1 cellular context compared by ENCODE assay signal in the genomic region with DNA sequence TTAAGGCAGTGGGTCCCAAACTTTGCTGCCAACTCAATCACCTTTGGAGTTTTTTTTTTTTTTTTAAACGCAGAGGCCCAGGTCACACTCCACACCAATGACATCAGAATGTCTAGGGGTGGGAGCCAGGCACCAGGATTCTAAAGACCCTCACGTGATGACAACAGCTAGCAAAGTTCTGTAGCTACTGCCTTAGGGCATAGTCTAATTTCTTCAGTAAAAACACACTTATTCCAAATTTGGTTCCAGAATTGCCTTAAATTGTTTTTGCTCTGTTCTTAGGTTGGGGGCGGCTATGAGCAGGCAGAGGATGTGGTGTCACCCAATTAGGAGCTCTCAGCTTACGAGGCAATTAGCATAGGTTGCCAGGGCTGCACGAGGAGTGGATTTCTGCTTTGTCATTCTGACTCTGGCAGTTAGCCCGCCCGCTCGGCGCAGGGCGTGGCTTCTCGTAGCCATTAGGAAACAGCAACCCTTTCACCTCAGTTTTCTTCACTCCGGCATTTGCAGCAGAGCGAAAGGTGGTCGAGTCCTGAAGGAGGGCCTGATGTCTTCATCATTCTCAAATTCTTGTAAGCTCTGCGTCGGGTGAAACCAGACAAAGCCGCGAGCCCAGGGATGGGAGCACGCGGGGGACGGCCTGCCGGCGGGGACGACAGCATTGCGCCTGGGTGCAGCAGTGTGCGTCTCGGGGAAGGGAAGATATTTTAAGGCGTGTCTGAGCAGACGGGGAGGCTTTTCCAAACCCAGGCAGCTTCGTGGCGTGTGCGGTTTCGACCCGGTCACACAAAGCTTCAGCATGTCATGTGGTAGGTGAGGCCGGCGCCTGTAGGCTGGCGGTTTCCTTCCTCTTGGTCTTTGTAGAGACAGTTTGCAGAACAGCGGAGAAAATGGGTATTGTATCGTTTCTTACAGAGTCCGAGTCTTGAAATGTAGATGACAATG.
TF ChIP-seq lines count a peak whose summit lies in the region.

No MANE protein-coding gene starts in this region.

TF ChIP-seq in HepG2, 621 proteins besides CTCF, POLR2A, EP300 and RAD21 (continued from another document and continues in another):
- TF ChIP-seq MTF1 (CRISPR knock-in tag; IDR thresholded peaks at IDR 0.05) (no peak), ZNF879 (CRISPR knock-in tag; IDR thresholded peaks at IDR 0.05) (0 out of 2 replicates have a peak, but pooled peaks have one; percentile 19), ZNF326 (CRISPR knock-in tag; IDR thresholded peaks at IDR 0.05; ENCODE audit: borderline replicate concordance) (no peak), MIER3 (CRISPR knock-in tag; IDR thresholded peaks at IDR 0.05; ENCODE audit: borderline replicate concordance) (peak; percentile 70; the same call in 1 of the 2 replicates), ZNF30 (CRISPR knock-in tag; IDR thresholded peaks at IDR 0.05) (no peak), CAMTA2 (CRISPR knock-in tag; IDR thresholded peaks at IDR 0.05; ENCODE audit: borderline replicate concordance) (no peak), HOXA3 (CRISPR knock-in tag; IDR thresholded peaks at IDR 0.05) (peak; percentile 54), KLF6 (CRISPR knock-in tag; IDR thresholded peaks at IDR 0.05) (peak; percentile 77; the same call in 1 of the 2 replicates), ZNF33B (CRISPR knock-in tag; IDR thresholded peaks at IDR 0.05) (peak; percentile 86), ELF1 (CRISPR knock-in tag; IDR thresholded peaks at IDR 0.05) (peak; percentile 43; the same call in 1 of the 2 replicates), RXRB (CRISPR knock-in tag; IDR thresholded peaks at IDR 0.05; ENCODE audit: borderline replicate concordance) (peak; percentile 47; the same call in 1 of the 2 replicates), SRY (CRISPR knock-in tag; IDR thresholded peaks at IDR 0.05) (peak; percentile 85; the same call in 1 of the 2 replicates), ZBTB21 (CRISPR knock-in tag; IDR thresholded peaks at IDR 0.05) (peak; percentile 77; the same call in 1 of the 2 replicates), NFYC (CRISPR knock-in tag; IDR thresholded peaks at IDR 0.05) (peak; percentile 74), ARNT (IDR thresholded peaks at IDR 0.05) (no peak), PHF8 (CRISPR knock-in tag; IDR thresholded peaks at IDR 0.05) (peak; percentile 91), ZBTB20 (CRISPR knock-in tag; IDR thresholded peaks at IDR 0.05; ENCODE audit: borderline replicate concordance, low read depth) (peak; percentile 49; the same call in 1 of the 2 replicates), ZKSCAN1 (IDR thresholded peaks at IDR 0.05; ENCODE audit: low read length) (no peak), KDM3A (CRISPR knock-in tag; IDR thresholded peaks at IDR 0.05; ENCODE audit: low read depth) (peak; percentile 60; the same call in 1 of the 2 replicates), ZNF605 (CRISPR knock-in tag; IDR thresholded peaks at IDR 0.05) (no peak), CBFB (CRISPR knock-in tag; IDR thresholded peaks at IDR 0.05) (no peak), ZNF790 (CRISPR knock-in tag; IDR thresholded peaks at IDR 0.05; ENCODE audit: borderline replicate concordance) (peak; percentile 42; the same call in 1 of the 2 replicates), ZNF235 (CRISPR knock-in tag; IDR thresholded peaks at IDR 0.05; ENCODE audit: borderline replicate concordance) (0 out of 2 replicates have a peak, but pooled peaks have one; percentile 44), ZNF678 (CRISPR knock-in tag; IDR thresholded peaks at IDR 0.05) (peak; percentile 46; the same call in 1 of the 2 replicates), KMT2B (CRISPR knock-in tag; IDR thresholded peaks at IDR 0.05) (peak; percentile 47; the same call in 1 of the 2 replicates), FOXA1 (IDR thresholded peaks at IDR 0.05) (no peak), FOXA1 (CRISPR knock-in tag; IDR thresholded peaks at IDR 0.05) (no peak), GATAD2A (CRISPR knock-in tag; IDR thresholded peaks at IDR 0.05) (no peak; the same call in 1 of the 2 replicates), ZNF816 (CRISPR knock-in tag; IDR thresholded peaks at IDR 0.05; ENCODE audit: borderline replicate concordance) (peak; percentile 64; the same call in 1 of the 2 replicates), SMARCC2 (IDR thresholded peaks at IDR 0.05) (no peak), ZNF446 (CRISPR knock-in tag; IDR thresholded peaks at IDR 0.05) (0 out of 2 replicates have a peak, but pooled peaks have one; percentile 61), HNRNPK (IDR thresholded peaks at IDR 0.05; ENCODE audit: low read depth, low read length, poor library complexity, severe bottlenecking) (no peak), SMYD3 (CRISPR knock-in tag; IDR thresholded peaks at IDR 0.05) (no peak), MTF2 (CRISPR knock-in tag; IDR thresholded peaks at IDR 0.05; ENCODE audit: borderline replicate concordance) (no peak), ZNF225 (CRISPR knock-in tag; IDR thresholded peaks at IDR 0.05) (peak; percentile 63; the same call in 1 of the 2 replicates), POLR2AphosphoS2 (IDR thresholded peaks at IDR 0.05; ENCODE audit: low read depth, low read length) (peak; percentile 82; the same call in 1 of the 2 replicates), SIX4 (CRISPR knock-in tag; IDR thresholded peaks at IDR 0.05) (0 out of 2 replicates have a peak, but pooled peaks have one; percentile 5), YY1 (IDR thresholded peaks at IDR 0.05; ENCODE audit: insufficient read depth, insufficient replicate concordance, low read depth, low read length) (peak; percentile 61), GATA4 (IDR thresholded peaks at IDR 0.05; ENCODE audit: borderline replicate concordance, low read depth) (no peak; the same call in 1 of the 2 replicates), RFX1 (IDR thresholded peaks at IDR 0.05) (peak; percentile 61), FOXA3 (CRISPR knock-in tag; IDR thresholded peaks at IDR 0.05) (0 out of 2 replicates have a peak, but pooled peaks have one; percentile 3), TAF1 (CRISPR knock-in tag; IDR thresholded peaks at IDR 0.05) (peak; percentile 90), ZNF205 (CRISPR knock-in tag; IDR thresholded peaks at IDR 0.05) (no peak)
- TF ChIP-seq, protein P1, sequence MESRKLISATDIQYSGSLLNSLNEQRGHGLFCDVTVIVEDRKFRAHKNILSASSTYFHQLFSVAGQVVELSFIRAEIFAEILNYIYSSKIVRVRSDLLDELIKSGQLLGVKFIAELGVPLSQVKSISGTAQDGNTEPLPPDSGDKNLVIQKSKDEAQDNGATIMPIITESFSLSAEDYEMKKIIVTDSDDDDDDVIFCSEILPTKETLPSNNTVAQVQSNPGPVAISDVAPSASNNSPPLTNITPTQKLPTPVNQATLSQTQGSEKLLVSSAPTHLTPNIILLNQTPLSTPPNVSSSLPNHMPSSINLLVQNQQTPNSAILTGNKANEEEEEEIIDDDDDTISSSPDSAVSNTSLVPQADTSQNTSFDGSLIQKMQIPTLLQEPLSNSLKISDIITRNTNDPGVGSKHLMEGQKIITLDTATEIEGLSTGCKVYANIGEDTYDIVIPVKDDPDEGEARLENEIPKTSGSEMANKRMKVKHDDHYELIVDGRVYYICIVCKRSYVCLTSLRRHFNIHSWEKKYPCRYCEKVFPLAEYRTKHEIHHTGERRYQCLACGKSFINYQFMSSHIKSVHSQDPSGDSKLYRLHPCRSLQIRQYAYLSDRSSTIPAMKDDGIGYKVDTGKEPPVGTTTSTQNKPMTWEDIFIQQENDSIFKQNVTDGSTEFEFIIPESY (CRISPR knock-in tag; IDR thresholded peaks at IDR 0.05) = no peak
- TF ChIP-seq, protein P2, sequence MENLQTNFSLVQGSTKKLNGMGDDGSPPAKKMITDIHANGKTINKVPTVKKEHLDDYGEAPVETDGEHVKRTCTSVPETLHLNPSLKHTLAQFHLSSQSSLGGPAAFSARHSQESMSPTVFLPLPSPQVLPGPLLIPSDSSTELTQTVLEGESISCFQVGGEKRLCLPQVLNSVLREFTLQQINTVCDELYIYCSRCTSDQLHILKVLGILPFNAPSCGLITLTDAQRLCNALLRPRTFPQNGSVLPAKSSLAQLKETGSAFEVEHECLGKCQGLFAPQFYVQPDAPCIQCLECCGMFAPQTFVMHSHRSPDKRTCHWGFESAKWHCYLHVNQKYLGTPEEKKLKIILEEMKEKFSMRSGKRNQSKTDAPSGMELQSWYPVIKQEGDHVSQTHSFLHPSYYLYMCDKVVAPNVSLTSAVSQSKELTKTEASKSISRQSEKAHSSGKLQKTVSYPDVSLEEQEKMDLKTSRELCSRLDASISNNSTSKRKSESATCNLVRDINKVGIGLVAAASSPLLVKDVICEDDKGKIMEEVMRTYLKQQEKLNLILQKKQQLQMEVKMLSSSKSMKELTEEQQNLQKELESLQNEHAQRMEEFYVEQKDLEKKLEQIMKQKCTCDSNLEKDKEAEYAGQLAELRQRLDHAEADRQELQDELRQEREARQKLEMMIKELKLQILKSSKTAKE (CRISPR knock-in tag; IDR thresholded peaks at IDR 0.05; ENCODE audit: borderline replicate concordance) = no peak
- TF ChIP-seq, protein P3, sequence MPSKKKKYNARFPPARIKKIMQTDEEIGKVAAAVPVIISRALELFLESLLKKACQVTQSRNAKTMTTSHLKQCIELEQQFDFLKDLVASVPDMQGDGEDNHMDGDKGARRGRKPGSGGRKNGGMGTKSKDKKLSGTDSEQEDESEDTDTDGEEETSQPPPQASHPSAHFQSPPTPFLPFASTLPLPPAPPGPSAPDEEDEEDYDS (CRISPR knock-in tag; IDR thresholded peaks at IDR 0.05) = peak; percentile 85
- TF ChIP-seq, protein P4, sequence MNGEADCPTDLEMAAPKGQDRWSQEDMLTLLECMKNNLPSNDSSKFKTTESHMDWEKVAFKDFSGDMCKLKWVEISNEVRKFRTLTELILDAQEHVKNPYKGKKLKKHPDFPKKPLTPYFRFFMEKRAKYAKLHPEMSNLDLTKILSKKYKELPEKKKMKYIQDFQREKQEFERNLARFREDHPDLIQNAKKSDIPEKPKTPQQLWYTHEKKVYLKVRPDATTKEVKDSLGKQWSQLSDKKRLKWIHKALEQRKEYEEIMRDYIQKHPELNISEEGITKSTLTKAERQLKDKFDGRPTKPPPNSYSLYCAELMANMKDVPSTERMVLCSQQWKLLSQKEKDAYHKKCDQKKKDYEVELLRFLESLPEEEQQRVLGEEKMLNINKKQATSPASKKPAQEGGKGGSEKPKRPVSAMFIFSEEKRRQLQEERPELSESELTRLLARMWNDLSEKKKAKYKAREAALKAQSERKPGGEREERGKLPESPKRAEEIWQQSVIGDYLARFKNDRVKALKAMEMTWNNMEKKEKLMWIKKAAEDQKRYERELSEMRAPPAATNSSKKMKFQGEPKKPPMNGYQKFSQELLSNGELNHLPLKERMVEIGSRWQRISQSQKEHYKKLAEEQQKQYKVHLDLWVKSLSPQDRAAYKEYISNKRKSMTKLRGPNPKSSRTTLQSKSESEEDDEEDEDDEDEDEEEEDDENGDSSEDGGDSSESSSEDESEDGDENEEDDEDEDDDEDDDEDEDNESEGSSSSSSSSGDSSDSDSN (CRISPR knock-in tag; IDR thresholded peaks at IDR 0.05) = peak; percentile 80
- TF ChIP-seq, protein P5, sequence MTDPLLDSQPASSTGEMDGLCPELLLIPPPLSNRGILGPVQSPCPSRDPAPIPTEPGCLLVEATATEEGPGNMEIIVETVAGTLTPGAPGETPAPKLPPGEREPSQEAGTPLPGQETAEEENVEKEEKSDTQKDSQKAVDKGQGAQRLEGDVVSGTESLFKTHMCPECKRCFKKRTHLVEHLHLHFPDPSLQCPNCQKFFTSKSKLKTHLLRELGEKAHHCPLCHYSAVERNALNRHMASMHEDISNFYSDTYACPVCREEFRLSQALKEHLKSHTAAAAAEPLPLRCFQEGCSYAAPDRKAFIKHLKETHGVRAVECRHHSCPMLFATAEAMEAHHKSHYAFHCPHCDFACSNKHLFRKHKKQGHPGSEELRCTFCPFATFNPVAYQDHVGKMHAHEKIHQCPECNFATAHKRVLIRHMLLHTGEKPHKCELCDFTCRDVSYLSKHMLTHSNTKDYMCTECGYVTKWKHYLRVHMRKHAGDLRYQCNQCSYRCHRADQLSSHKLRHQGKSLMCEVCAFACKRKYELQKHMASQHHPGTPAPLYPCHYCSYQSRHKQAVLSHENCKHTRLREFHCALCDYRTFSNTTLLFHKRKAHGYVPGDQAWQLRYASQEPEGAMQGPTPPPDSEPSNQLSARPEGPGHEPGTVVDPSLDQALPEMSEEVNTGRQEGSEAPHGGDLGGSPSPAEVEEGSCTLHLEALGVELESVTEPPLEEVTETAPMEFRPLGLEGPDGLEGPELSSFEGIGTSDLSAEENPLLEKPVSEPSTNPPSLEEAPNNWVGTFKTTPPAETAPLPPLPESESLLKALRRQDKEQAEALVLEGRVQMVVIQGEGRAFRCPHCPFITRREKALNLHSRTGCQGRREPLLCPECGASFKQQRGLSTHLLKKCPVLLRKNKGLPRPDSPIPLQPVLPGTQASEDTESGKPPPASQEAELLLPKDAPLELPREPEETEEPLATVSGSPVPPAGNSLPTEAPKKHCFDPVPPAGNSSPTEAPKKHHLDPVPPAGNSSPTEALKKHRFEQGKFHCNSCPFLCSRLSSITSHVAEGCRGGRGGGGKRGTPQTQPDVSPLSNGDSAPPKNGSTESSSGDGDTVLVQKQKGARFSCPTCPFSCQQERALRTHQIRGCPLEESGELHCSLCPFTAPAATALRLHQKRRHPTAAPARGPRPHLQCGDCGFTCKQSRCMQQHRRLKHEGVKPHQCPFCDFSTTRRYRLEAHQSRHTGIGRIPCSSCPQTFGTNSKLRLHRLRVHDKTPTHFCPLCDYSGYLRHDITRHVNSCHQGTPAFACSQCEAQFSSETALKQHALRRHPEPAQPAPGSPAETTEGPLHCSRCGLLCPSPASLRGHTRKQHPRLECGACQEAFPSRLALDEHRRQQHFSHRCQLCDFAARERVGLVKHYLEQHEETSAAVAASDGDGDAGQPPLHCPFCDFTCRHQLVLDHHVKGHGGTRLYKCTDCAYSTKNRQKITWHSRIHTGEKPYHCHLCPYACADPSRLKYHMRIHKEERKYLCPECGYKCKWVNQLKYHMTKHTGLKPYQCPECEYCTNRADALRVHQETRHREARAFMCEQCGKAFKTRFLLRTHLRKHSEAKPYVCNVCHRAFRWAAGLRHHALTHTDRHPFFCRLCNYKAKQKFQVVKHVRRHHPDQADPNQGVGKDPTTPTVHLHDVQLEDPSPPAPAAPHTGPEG (CRISPR knock-in tag; IDR thresholded peaks at IDR 0.05) = peak; percentile 81
- TF ChIP-seq, protein P6, sequence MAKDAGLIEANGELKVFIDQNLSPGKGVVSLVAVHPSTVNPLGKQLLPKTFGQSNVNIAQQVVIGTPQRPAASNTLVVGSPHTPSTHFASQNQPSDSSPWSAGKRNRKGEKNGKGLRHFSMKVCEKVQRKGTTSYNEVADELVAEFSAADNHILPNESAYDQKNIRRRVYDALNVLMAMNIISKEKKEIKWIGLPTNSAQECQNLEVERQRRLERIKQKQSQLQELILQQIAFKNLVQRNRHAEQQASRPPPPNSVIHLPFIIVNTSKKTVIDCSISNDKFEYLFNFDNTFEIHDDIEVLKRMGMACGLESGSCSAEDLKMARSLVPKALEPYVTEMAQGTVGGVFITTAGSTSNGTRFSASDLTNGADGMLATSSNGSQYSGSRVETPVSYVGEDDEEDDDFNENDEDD (CRISPR knock-in tag; IDR thresholded peaks at IDR 0.05; ENCODE audit: borderline replicate concordance) = 0 out of 2 replicates have a peak, but pooled peaks have one; percentile 48
- TF ChIP-seq, protein P7, sequence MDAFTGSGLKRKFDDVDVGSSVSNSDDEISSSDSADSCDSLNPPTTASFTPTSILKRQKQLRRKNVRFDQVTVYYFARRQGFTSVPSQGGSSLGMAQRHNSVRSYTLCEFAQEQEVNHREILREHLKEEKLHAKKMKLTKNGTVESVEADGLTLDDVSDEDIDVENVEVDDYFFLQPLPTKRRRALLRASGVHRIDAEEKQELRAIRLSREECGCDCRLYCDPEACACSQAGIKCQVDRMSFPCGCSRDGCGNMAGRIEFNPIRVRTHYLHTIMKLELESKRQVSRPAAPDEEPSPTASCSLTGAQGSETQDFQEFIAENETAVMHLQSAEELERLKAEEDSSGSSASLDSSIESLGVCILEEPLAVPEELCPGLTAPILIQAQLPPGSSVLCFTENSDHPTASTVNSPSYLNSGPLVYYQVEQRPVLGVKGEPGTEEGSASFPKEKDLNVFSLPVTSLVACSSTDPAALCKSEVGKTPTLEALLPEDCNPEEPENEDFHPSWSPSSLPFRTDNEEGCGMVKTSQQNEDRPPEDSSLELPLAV (CRISPR knock-in tag; conservative IDR thresholded peaks at IDR 0.05; ENCODE audit: low read depth) = no peak
